ENCODE assay signal across 2 cellular contexts in genomic region chr17:36187904-36188663, GRCh38. TPM values are rescaled to one million over a fixed set of nuclear protein-coding genes. Genes with fewer than 3 reads are reported as not detected.
"Had no signal": no experiment of that assay in that cellular context is flagged by ENCODE, and none has a peak within 500 bp of the region (broad histone marks: within the 10 kb centered on the region; RNA-seq: fewer than 3 reads in every experiment).

No MANE protein-coding gene starts in this region.

RNA-seq across cellular contexts. Expression of gene CCL3L1, which starts 8.5 kb away (rescaled TPM):
- total RNA-seq: osteoblast had no signal

RNA-seq across cellular contexts. Expression of gene TBC1D3B, which starts 11.6 kb away (rescaled TPM):
- total RNA-seq: body of pancreas had no signal

RNA-seq across cellular contexts. Expression of gene CCL4L2, which starts 22.8 kb away (rescaled TPM):
- total RNA-seq: body of pancreas, osteoblast had no signal
